ENCODE assay signal across 20 cellular contexts in the genomic region with DNA sequence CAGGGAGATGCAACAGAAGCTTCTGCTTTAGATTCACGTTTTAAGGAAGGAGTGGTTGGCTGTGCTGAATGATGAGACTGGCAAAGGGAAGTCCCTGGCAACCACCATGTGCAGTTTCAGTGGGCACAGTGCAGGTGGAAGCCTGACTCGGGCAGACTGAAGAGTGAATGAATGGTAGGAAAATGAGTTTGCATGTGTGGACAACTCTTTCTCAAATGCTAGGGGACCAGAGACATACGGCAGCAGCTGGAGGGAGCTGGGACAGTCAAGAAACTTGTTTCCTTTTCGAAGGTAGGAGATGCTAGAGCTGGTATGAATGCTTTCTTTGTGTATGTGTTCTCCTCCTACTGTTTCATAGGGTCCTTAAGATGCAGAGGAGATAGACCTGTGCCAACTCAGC. TPM values are rescaled to one million over a fixed set of nuclear protein-coding genes. Genes with fewer than 3 reads are reported as not detected.
A peak's percentile ranks its signal among the peaks of the same experiment; 100 is the strongest.
DNase-seq lines count a peak whose midpoint lies in the region; ATAC-seq and TF ChIP-seq lines count a peak whose summit lies in the region.
"Had no signal": no experiment of that assay in that cellular context is flagged by ENCODE, and none has a peak within 500 bp of the region (broad histone marks: within the 10 kb centered on the region; RNA-seq: fewer than 3 reads in every experiment).

No MANE protein-coding gene starts in this region.

- peak; percentile 39 for ATAC-seq in activated CD4-positive, alpha-beta T cell treated with anti-CD3 and anti-CD28 coated beads for 36 hours
- ATAC-seq in HG02798 (IDR thresholded peaks at IDR 0.05; ENCODE audit: poor library complexity, unreplicated experiment) (peak; percentile 40), gastroesophageal sphincter (no peak)
- ATAC-seq in activated T-helper 17 cell treated with anti-CD3 and anti-CD28 coated beads, Interleukin-2, amount 50 U/mL, for 72 hours (replicated peaks) = peak; percentile 48
- ATAC-seq in stimulated activated memory B cell treated with anti-CD40 and anti-IgM and Interleukin-4, amounts not matched to agents 10 μg/mL and 1 μg/mL and 100 μg/mL, for 72 hours = peak; percentile 85
- ATAC-seq in activated naive CD8-positive, alpha-beta T cell treated with anti-CD3 and anti-CD28 coated beads, Interleukin-2, amount 50 U/mL, for 24 hours = no peak

- WGBS in gastroesophageal sphincter (ENCODE audit: low coverage in 1 of 2), 2 donors = 56 to 57% methylated on average over 3 to 4 of the region's 4 CpGs

- H3K9me3 ChIP-seq in gastroesophageal sphincter = no peaks in the 10 kb centered on the region
- H3K9me3 ChIP-seq: SJCRH30, upper lobe of left lung had no signal

- intact Hi-C loops in activated CD4-positive, alpha-beta T cell treated with anti-CD3 and anti-CD28 coated beads for 36 hours (cut with DNase I, micrococcal nuclease) = no loop called here

- no peak overlapping the region for H3K27ac Mint-ChIP-seq in activated CD4-positive, alpha-beta T cell treated with anti-CD3 and anti-CD28 coated beads for 36 hours
- H3K27ac Mint-ChIP-seq in activated T-helper 17 cell treated with anti-CD3 and anti-CD28 coated beads, Interleukin-2, amount 50 U/mL, for 72 hours = no peak overlapping the region
- no peak overlapping the region for H3K27ac Mint-ChIP-seq in stimulated activated memory B cell treated with anti-CD40 and anti-IgM and Interleukin-4, amounts not matched to agents 10 μg/mL and 1 μg/mL and 100 μg/mL, for 72 hours
- H3K27ac Mint-ChIP-seq in chondrocyte (ENCODE audit: unreplicated experiment) = no peak overlapping the region
- no peak overlapping the region for H3K27ac Mint-ChIP-seq in activated naive CD8-positive, alpha-beta T cell treated with anti-CD3 and anti-CD28 coated beads, Interleukin-2, amount 50 U/mL, for 24 hours
- H3K27ac Mint-ChIP-seq: activated naive CD8-positive, alpha-beta T cell treated with anti-CD3 and anti-CD28 coated beads for 36 hours; brain had no signal

- no peak overlapping the region for H3K27ac ChIP-seq in gastroesophageal sphincter
- H3K27ac ChIP-seq: SJCRH30, upper lobe of left lung had no signal

- no peak for TF ChIP-seq EP300 in gastroesophageal sphincter (IDR thresholded peaks at IDR 0.05)

- no peak for DNase-seq in activated CD4-positive, alpha-beta T cell treated with anti-CD3 and anti-CD28 coated beads for 36 hours
- DNase-seq in activated CD4-positive, alpha-beta T cell treated with anti-CD3 and anti-CD28 coated beads for 4 hours = no peak
- no peak for DNase-seq in chondrocyte (ENCODE audit: low spot score)
- no peak for DNase-seq in activated naive CD8-positive, alpha-beta T cell treated with anti-CD3 and anti-CD28 coated beads, Interleukin-2, amount 50 U/mL, for 24 hours
- DNase-seq: activated CD4-positive, CD25-positive, alpha-beta regulatory T cell; activated naive CD8-positive, alpha-beta T cell treated with anti-CD3 and anti-CD28 coated beads for 36 hours; cortex of kidney; immature natural killer cell; NCI-H1105; NCI-H526; stimulated activated CD4-positive, alpha-beta T cell treated with anti-CD3 and anti-CD28 coated beads, Interleukin-2, amount 100 ng/mL, for 24 hours; T-helper 2 cell; upper lobe of left lung had no signal

- no peaks in the 10 kb centered on the region for H3K9me3 Mint-ChIP-seq in activated CD4-positive, alpha-beta T cell treated with anti-CD3 and anti-CD28 coated beads for 36 hours (ENCODE audit: low read depth)
- no peaks in the 10 kb centered on the region for H3K9me3 Mint-ChIP-seq in activated T-helper 17 cell treated with anti-CD3 and anti-CD28 coated beads, Interleukin-2, amount 50 U/mL, for 72 hours
- no peaks in the 10 kb centered on the region for H3K9me3 Mint-ChIP-seq in stimulated activated memory B cell treated with anti-CD40 and anti-IgM and Interleukin-4, amounts not matched to agents 10 μg/mL and 1 μg/mL and 100 μg/mL, for 72 hours
- H3K9me3 Mint-ChIP-seq in chondrocyte (ENCODE audit: low read depth) = no peaks in the 10 kb centered on the region
- H3K9me3 Mint-ChIP-seq in activated naive CD8-positive, alpha-beta T cell treated with anti-CD3 and anti-CD28 coated beads, Interleukin-2, amount 50 U/mL, for 24 hours = no peaks in the 10 kb centered on the region
- H3K9me3 Mint-ChIP-seq: activated naive CD8-positive, alpha-beta T cell treated with anti-CD3 and anti-CD28 coated beads for 36 hours; immature natural killer cell had no signal

- TF ChIP-seq CTCF in gastroesophageal sphincter (IDR thresholded peaks at IDR 0.05) (no peak), chondrocyte (IDR thresholded peaks at IDR 0.05) (no peak)

- H3K4me1 Mint-ChIP-seq in activated CD4-positive, alpha-beta T cell treated with anti-CD3 and anti-CD28 coated beads for 36 hours = peaks cover 9% of the 10 kb centered on the region
- H3K4me1 Mint-ChIP-seq in activated T-helper 17 cell treated with anti-CD3 and anti-CD28 coated beads, Interleukin-2, amount 50 U/mL, for 72 hours = peaks cover 11% of the 10 kb centered on the region
- peaks cover 14% of the 10 kb centered on the region for H3K4me1 Mint-ChIP-seq in stimulated activated memory B cell treated with anti-CD40 and anti-IgM and Interleukin-4, amounts not matched to agents 10 μg/mL and 1 μg/mL and 100 μg/mL, for 72 hours
- peaks cover 28% of the 10 kb centered on the region for H3K4me1 Mint-ChIP-seq in chondrocyte (ENCODE audit: low read depth)
- H3K4me1 Mint-ChIP-seq in activated naive CD8-positive, alpha-beta T cell treated with anti-CD3 and anti-CD28 coated beads, Interleukin-2, amount 50 U/mL, for 24 hours = peaks cover 7% of the 10 kb centered on the region

- H3K4me3 ChIP-seq in gastroesophageal sphincter = no peak overlapping the region
- H3K4me3 ChIP-seq: lung, SJCRH30, upper lobe of left lung had no signal

- H3K36me3 Mint-ChIP-seq in activated CD4-positive, alpha-beta T cell treated with anti-CD3 and anti-CD28 coated beads for 36 hours (ENCODE audit: low read depth) = no peaks in the 10 kb centered on the region
- no peaks in the 10 kb centered on the region for H3K36me3 Mint-ChIP-seq in activated T-helper 17 cell treated with anti-CD3 and anti-CD28 coated beads, Interleukin-2, amount 50 U/mL, for 72 hours (ENCODE audit: low read depth)
- no peaks in the 10 kb centered on the region for H3K36me3 Mint-ChIP-seq in stimulated activated memory B cell treated with anti-CD40 and anti-IgM and Interleukin-4, amounts not matched to agents 10 μg/mL and 1 μg/mL and 100 μg/mL, for 72 hours
- H3K36me3 Mint-ChIP-seq in chondrocyte (ENCODE audit: low read depth) = no peaks in the 10 kb centered on the region
- no peaks in the 10 kb centered on the region for H3K36me3 Mint-ChIP-seq in activated naive CD8-positive, alpha-beta T cell treated with anti-CD3 and anti-CD28 coated beads, Interleukin-2, amount 50 U/mL, for 24 hours (ENCODE audit: low read depth)
- H3K36me3 Mint-ChIP-seq: activated naive CD8-positive, alpha-beta T cell treated with anti-CD3 and anti-CD28 coated beads for 36 hours; immature natural killer cell had no signal

- TF ChIP-seq POLR2A in gastroesophageal sphincter (IDR thresholded peaks at IDR 0.05) = no peak

- H3K4me1 ChIP-seq in gastroesophageal sphincter = peaks cover 0 to 9% (median 0%) of the 10 kb centered on the region in 3 donors
- H3K4me1 ChIP-seq: SJCRH30 had no signal

- no peaks in the 10 kb centered on the region for H3K36me3 ChIP-seq in gastroesophageal sphincter
- H3K36me3 ChIP-seq: SJCRH30, upper lobe of left lung had no signal

- peaks cover 5% of the 10 kb centered on the region for H3K27me3 Mint-ChIP-seq in activated CD4-positive, alpha-beta T cell treated with anti-CD3 and anti-CD28 coated beads for 36 hours
- peaks cover 4% of the 10 kb centered on the region for H3K27me3 Mint-ChIP-seq in activated T-helper 17 cell treated with anti-CD3 and anti-CD28 coated beads, Interleukin-2, amount 50 U/mL, for 72 hours
- no peaks in the 10 kb centered on the region for H3K27me3 Mint-ChIP-seq in stimulated activated memory B cell treated with anti-CD40 and anti-IgM and Interleukin-4, amounts not matched to agents 10 μg/mL and 1 μg/mL and 100 μg/mL, for 72 hours
- H3K27me3 Mint-ChIP-seq in chondrocyte (ENCODE audit: low read depth) = no peaks in the 10 kb centered on the region
- H3K27me3 Mint-ChIP-seq in activated naive CD8-positive, alpha-beta T cell treated with anti-CD3 and anti-CD28 coated beads, Interleukin-2, amount 50 U/mL, for 24 hours = peaks cover 5% of the 10 kb centered on the region

- H3K27me3 ChIP-seq in gastroesophageal sphincter = no peaks in the 10 kb centered on the region
- H3K27me3 ChIP-seq: SJCRH30, upper lobe of left lung had no signal

- H3K4me3 Mint-ChIP-seq in activated CD4-positive, alpha-beta T cell treated with anti-CD3 and anti-CD28 coated beads for 36 hours = no peak overlapping the region
- no peak overlapping the region for H3K4me3 Mint-ChIP-seq in activated T-helper 17 cell treated with anti-CD3 and anti-CD28 coated beads, Interleukin-2, amount 50 U/mL, for 72 hours
- no peak overlapping the region for H3K4me3 Mint-ChIP-seq in stimulated activated memory B cell treated with anti-CD40 and anti-IgM and Interleukin-4, amounts not matched to agents 10 μg/mL and 1 μg/mL and 100 μg/mL, for 72 hours
- H3K4me3 Mint-ChIP-seq in chondrocyte (ENCODE audit: unreplicated experiment) = no peak overlapping the region
- no peak overlapping the region for H3K4me3 Mint-ChIP-seq in activated naive CD8-positive, alpha-beta T cell treated with anti-CD3 and anti-CD28 coated beads, Interleukin-2, amount 50 U/mL, for 24 hours
- H3K4me3 Mint-ChIP-seq: activated naive CD8-positive, alpha-beta T cell treated with anti-CD3 and anti-CD28 coated beads for 36 hours; brain; immature natural killer cell had no signal

- CTCF ChIA-PET in activated CD4-positive, alpha-beta T cell treated with anti-CD3 and anti-CD28 coated beads for 36 hours (lab: Charles Lee) = interaction anchor here (0.8 kb wide), 1 partner anchor 14 kb away, joined by 3 read pairs; no protein-coding TSS in a partner anchor

- POLR2A ChIA-PET in activated CD4-positive, alpha-beta T cell treated with anti-CD3 and anti-CD28 coated beads for 36 hours (lab: Charles Lee) = interaction anchor here (0.6 kb wide), 1 partner anchor 417 kb away, joined by 3 read pairs; no protein-coding TSS in a partner anchor

RNA-seq across cellular contexts. Expression of a gene that starts 29.0 kb away (rescaled TPM):
- under 1 TPM; 0.48 to 0.49 TPM for total RNA-seq in activated CD4-positive, alpha-beta T cell treated with anti-CD3 and anti-CD28 coated beads for 36 hours
- total RNA-seq in activated T-helper 17 cell treated with anti-CD3 and anti-CD28 coated beads, Interleukin-2, amount 50 U/mL, for 72 hours = 1 to 10 TPM in 1 of 2 donors, under 1 TPM in 1; 0.40 to 1.8 TPM
- total RNA-seq in gastroesophageal sphincter (10 to 100 TPM; 13.2 to 40.2 (median 26.6) TPM), chondrocyte (11.9 to 14.5 TPM (median 14.0 TPM) in 3 replicates)

Comparison
In these comparisons a context has a peak if more than half of its experiments do, and no peak if none do; other contexts are left out.
1. ATAC-seq: peak in activated CD4-positive, alpha-beta T cell treated with anti-CD3 and anti-CD28 coated beads for 36 hours (single experiment), HG02798 (single experiment), activated T-helper 17 cell treated with anti-CD3 and anti-CD28 coated beads, Interleukin-2, amount 50 U/mL, for 72 hours (single experiment) and stimulated activated memory B cell treated with anti-CD40 and anti-IgM and Interleukin-4, amounts not matched to agents 10 μg/mL and 1 μg/mL and 100 μg/mL, for 72 hours (single experiment); none in gastroesophageal sphincter (single experiment) and activated naive CD8-positive, alpha-beta T cell treated with anti-CD3 and anti-CD28 coated beads, Interleukin-2, amount 50 U/mL, for 24 hours (single experiment).